ENCODE assay signal across 1 cellular context in genomic region chrX:12974797-12975669, GRCh38.
A peak's percentile ranks its signal among the peaks of the same experiment; 100 is the strongest.
TF ChIP-seq lines count a peak whose summit lies in the region.

Gene TMSB4X, plus strand, starts transcription at chrX:12975110.

TF ChIP-seq in K562, 482 proteins besides CTCF, POLR2A, EP300 and RAD21 (continued from another document and continues in another):
- TF ChIP-seq ARID4B (CRISPR knock-in tag; IDR thresholded peaks at IDR 0.05) = 0 out of 2 replicates have a peak, but pooled peaks have one; percentile 10
- TF ChIP-seq ZNF431 (CRISPR knock-in tag; IDR thresholded peaks at IDR 0.05) = peak; percentile 31; the same call in 1 of the 2 replicates
- TF ChIP-seq FUS (optimal IDR thresholded peaks at IDR 0.05; ENCODE audit: low read depth, low read length) = no peak
- TF ChIP-seq TAF15 (IDR thresholded peaks at IDR 0.05; ENCODE audit: low read depth, low read length) = no peak
- TF ChIP-seq CREB3 (tag; conservative IDR thresholded peaks at IDR 0.05; ENCODE audit: low read depth) = no peak; the same call in 1 of the 2 replicates
- TF ChIP-seq ZNF76 (CRISPR knock-in tag; IDR thresholded peaks at IDR 0.05; ENCODE audit: borderline replicate concordance) = no peak
- no peak for TF ChIP-seq STAG1 (CRISPR knock-in tag; IDR thresholded peaks at IDR 0.05; ENCODE audit: borderline replicate concordance)
- TF ChIP-seq ILK (tag; IDR thresholded peaks at IDR 0.05; ENCODE audit: borderline replicate concordance, low read depth) = no peak
- TF ChIP-seq THRA (IDR thresholded peaks at IDR 0.05) = no peak
- no peak for TF ChIP-seq ZNF644 (tag; IDR thresholded peaks at IDR 0.05; ENCODE audit: low read depth)
- no peak; the same call in 1 of the 2 replicates for TF ChIP-seq CREB3L1 (IDR thresholded peaks at IDR 0.05; ENCODE audit: borderline replicate concordance, low read depth)
- TF ChIP-seq ZNF217 (CRISPR knock-in tag; IDR thresholded peaks at IDR 0.05) = no peak
- no peak for TF ChIP-seq BRCA1 (IDR thresholded peaks at IDR 0.05)
- no peak for TF ChIP-seq BRCA1 (CRISPR knock-in tag; IDR thresholded peaks at IDR 0.05)
- TF ChIP-seq ZNF239 (CRISPR knock-in tag; IDR thresholded peaks at IDR 0.05) = no peak
- no peak for TF ChIP-seq ZZZ3 (IDR thresholded peaks at IDR 0.05)
- TF ChIP-seq KLF16 (IDR thresholded peaks at IDR 0.05) = no peak
- TF ChIP-seq RHOXF2B (CRISPR knock-in tag; conservative IDR thresholded peaks at IDR 0.05) = no peak
- TF ChIP-seq ARHGAP35 (IDR thresholded peaks at IDR 0.05; ENCODE audit: partially characterized antibody) = no peak
- TF ChIP-seq KHSRP (IDR thresholded peaks at IDR 0.05) = no peak
- TF ChIP-seq ZNF609 (CRISPR knock-in tag; IDR thresholded peaks at IDR 0.05; ENCODE audit: borderline replicate concordance) = no peak
- peak; percentile 93 for TF ChIP-seq ATF7 (IDR thresholded peaks at IDR 0.05)
- TF ChIP-seq TCF7L2 (IDR thresholded peaks at IDR 0.05; ENCODE audit: low read depth, low read length) = no peak
- TF ChIP-seq FOXK1 (CRISPR knock-in tag; IDR thresholded peaks at IDR 0.05; ENCODE audit: borderline replicate concordance) = no peak
- TF ChIP-seq GTF2A2 (tag; IDR thresholded peaks at IDR 0.05) = peak; percentile 86
- no peak for TF ChIP-seq ZNF561 (CRISPR knock-in tag; conservative IDR thresholded peaks at IDR 0.05)
- TF ChIP-seq HOMEZ (CRISPR knock-in tag; IDR thresholded peaks at IDR 0.05) = no peak
- TF ChIP-seq ZNF444 (CRISPR knock-in tag; IDR thresholded peaks at IDR 0.05) = no peak
- no peak for TF ChIP-seq ZBTB49 (CRISPR knock-in tag; IDR thresholded peaks at IDR 0.05; ENCODE audit: borderline replicate concordance)
- TF ChIP-seq SRSF9 (IDR thresholded peaks at IDR 0.05; ENCODE audit: borderline replicate concordance, low read depth, low read length) = no peak
- TF ChIP-seq MYC (IDR thresholded peaks at IDR 0.05; ENCODE audit: low read depth, low read length) = no peak
- TF ChIP-seq MYC (CRISPR knock-in tag; IDR thresholded peaks at IDR 0.05; ENCODE audit: borderline replicate concordance, low read depth) = no peak
- TF ChIP-seq RUNX1 (IDR thresholded peaks at IDR 0.05; ENCODE audit: low read depth) = no peak; the same call in 1 of the 2 replicates
- TF ChIP-seq ZNF398 (CRISPR knock-in tag; IDR thresholded peaks at IDR 0.05) = no peak
- TF ChIP-seq CBX1 (IDR thresholded peaks at IDR 0.05; ENCODE audit: low read depth) = peak; percentile 97
- peak; percentile 97 for TF ChIP-seq RBM22 (IDR thresholded peaks at IDR 0.05; ENCODE audit: low read depth, low read length, poor library complexity, severe bottlenecking)
- TF ChIP-seq L3MBTL2 (IDR thresholded peaks at IDR 0.05) = peak; percentile 57; the same call in 1 of the 2 replicates
- no peak for TF ChIP-seq SMAD3 (CRISPR knock-in tag; conservative IDR thresholded peaks at IDR 0.05)
- peak; percentile 71 for TF ChIP-seq CREM (IDR thresholded peaks at IDR 0.05; ENCODE audit: low read depth)
- no peak for TF ChIP-seq NUFIP1 (IDR thresholded peaks at IDR 0.05; ENCODE audit: partially characterized antibody)
- peak; percentile 67; the same call in 1 of the 2 replicates for TF ChIP-seq PTBP1 (IDR thresholded peaks at IDR 0.05; ENCODE audit: low read depth, low read length)
- no peak for TF ChIP-seq HOXB6 (CRISPR knock-in tag; IDR thresholded peaks at IDR 0.05; ENCODE audit: borderline replicate concordance)
